Comparison of ENCODE assay signal across 15 cellular contexts in the genomic region with DNA sequence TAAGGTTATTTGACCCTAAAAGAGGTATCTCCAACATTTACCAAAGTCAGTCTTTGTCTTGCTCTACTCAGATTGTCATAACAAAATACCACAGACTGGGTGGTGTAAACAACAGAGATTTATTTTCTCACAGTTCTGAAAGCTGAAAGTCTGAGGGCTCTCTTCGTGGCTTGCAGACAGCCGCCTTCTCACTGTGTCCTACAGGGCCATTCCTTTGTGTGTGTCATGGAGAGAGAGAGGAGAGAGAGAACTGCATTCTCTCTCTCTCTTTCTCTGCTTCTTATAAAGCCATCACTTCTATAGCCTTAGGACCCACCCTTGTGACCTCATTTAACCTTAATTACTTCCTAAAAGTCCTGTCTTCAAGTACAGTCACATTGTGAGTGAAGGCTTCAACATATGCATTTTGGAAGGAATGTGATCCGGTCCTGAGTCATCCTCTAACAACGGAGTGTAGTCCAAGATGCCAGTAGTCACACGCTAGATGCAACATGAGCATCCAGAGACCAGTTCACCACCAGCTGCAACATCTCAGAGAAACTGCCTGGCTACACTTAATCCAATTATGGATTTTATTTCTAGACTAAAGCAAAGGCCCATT.
DNase-seq lines count a peak whose midpoint lies in the region; ATAC-seq, FAIRE-seq and TF ChIP-seq lines count a peak whose summit lies in the region.
"Had no signal": no experiment of that assay in that cellular context is flagged by ENCODE, and none has a peak within 500 bp of the region (broad histone marks: within the 10 kb centered on the region; RNA-seq: fewer than 3 reads in every experiment).

No MANE protein-coding gene starts in this region.

- H3K4me1 Mint-ChIP-seq in natural killer cell treated with Interleukin-12 subunit alpha and Interleukin-12 subunit beta and Interleukin-15 and Interleukin-18, amount 100 ng/mL, for 72 hours (ENCODE audit: low read depth in 2 of 2), result peaks cover 4 to 8% of the 10 kb centered on the region in 2 donors
- no peaks in the 10 kb centered on the region for H3K4me1 Mint-ChIP-seq in T-helper 2 cell treated with Interferon-gamma antibody and Interleukin-4, amounts not matched to agents 5 μg/mL and 100 μg/mL, for 36 hours (ENCODE audit: low read depth)
- no peaks in the 10 kb centered on the region for H3K4me1 Mint-ChIP-seq in activated naive CD8-positive, alpha-beta T cell treated with anti-CD3 and anti-CD28 coated beads, Interleukin-2, amount 50 U/mL, for 24 hours

- peaks cover 23% of the 10 kb centered on the region for H3K36me3 Mint-ChIP-seq in natural killer cell treated with Interleukin-12 subunit alpha and Interleukin-12 subunit beta and Interleukin-15 and Interleukin-18, amount 100 ng/mL, for 72 hours
- no peaks in the 10 kb centered on the region for H3K36me3 Mint-ChIP-seq in T-helper 2 cell treated with Interferon-gamma antibody and Interleukin-4, amounts not matched to agents 5 μg/mL and 100 μg/mL, for 36 hours (ENCODE audit: low read depth)
- H3K36me3 Mint-ChIP-seq in activated naive CD8-positive, alpha-beta T cell treated with anti-CD3 and anti-CD28 coated beads, Interleukin-2, amount 50 U/mL, for 24 hours (ENCODE audit: low read depth), result peaks cover 10% of the 10 kb centered on the region
- H3K36me3 Mint-ChIP-seq: memory B cell had no signal

- H3K27me3 Mint-ChIP-seq in natural killer cell treated with Interleukin-12 subunit alpha and Interleukin-12 subunit beta and Interleukin-15 and Interleukin-18, amount 100 ng/mL, for 72 hours, result no peaks in the 10 kb centered on the region
- H3K27me3 Mint-ChIP-seq in T-helper 2 cell treated with Interferon-gamma antibody and Interleukin-4, amounts not matched to agents 5 μg/mL and 100 μg/mL, for 36 hours (ENCODE audit: low read depth), result no peaks in the 10 kb centered on the region
- no peaks in the 10 kb centered on the region for H3K27me3 Mint-ChIP-seq in activated naive CD8-positive, alpha-beta T cell treated with anti-CD3 and anti-CD28 coated beads, Interleukin-2, amount 50 U/mL, for 24 hours
- H3K27me3 Mint-ChIP-seq: activated CD4-positive, alpha-beta memory T cell treated with anti-CD3 and anti-CD28 coated beads for 36 hours; memory B cell had no signal

- peak; percentile 69 for FAIRE-seq in keratinocyte (lab: Jason Lieb, UNC)
- FAIRE-seq: GM12892, pancreas had no signal

- no peak overlapping the region for H3K27ac Mint-ChIP-seq in natural killer cell treated with Interleukin-12 subunit alpha and Interleukin-12 subunit beta and Interleukin-15 and Interleukin-18, amount 100 ng/mL, for 72 hours
- no peak overlapping the region for H3K27ac Mint-ChIP-seq in T-helper 2 cell treated with Interferon-gamma antibody and Interleukin-4, amounts not matched to agents 5 μg/mL and 100 μg/mL, for 36 hours
- no peak overlapping the region for H3K27ac Mint-ChIP-seq in activated naive CD8-positive, alpha-beta T cell treated with anti-CD3 and anti-CD28 coated beads, Interleukin-2, amount 50 U/mL, for 24 hours
- H3K27ac Mint-ChIP-seq: activated CD4-positive, alpha-beta memory T cell treated with anti-CD3 and anti-CD28 coated beads for 36 hours; activated T-helper 2 cell treated with anti-CD3 and anti-CD28 coated beads, Interferon-gamma antibody, Interleukin-2, Interleukin-4, amounts not matched to agents 10 μg/mL and 5 μg/mL and 100 μg/mL, durations not matched to agents 14 hours and 24 hours and 36 hours; memory B cell had no signal

- no peak overlapping the region for H3K4me2 ChIP-seq in keratinocyte (ENCODE audit: control insufficient read depth, extremely low read depth, insufficient read depth, low read depth, low read length)

- DNase-seq in AG08395 (ENCODE audit: low spot score), result peak; percentile 65
- DNase-seq in HS-27A (ENCODE audit: low read depth), result peak; percentile 57
- peak; percentile 76 for DNase-seq in brain microvascular endothelial cell
- peak; percentile 33 for DNase-seq in keratinocyte (ENCODE audit: low read depth, low spot score)
- DNase-seq in natural killer cell treated with Interleukin-12 subunit alpha and Interleukin-12 subunit beta and Interleukin-15 and Interleukin-18, amount 100 ng/mL, for 72 hours (ENCODE audit: low spot score), result no peak
- DNase-seq in T-helper 2 cell treated with Interferon-gamma antibody and Interleukin-4, amounts not matched to agents 5 μg/mL and 100 μg/mL, for 36 hours (ENCODE audit: low spot score), result no peak
- DNase-seq in activated naive CD8-positive, alpha-beta T cell treated with anti-CD3 and anti-CD28 coated beads, Interleukin-2, amount 50 U/mL, for 24 hours, result no peak
- DNase-seq: activated CD4-positive, alpha-beta memory T cell treated with anti-CD3 and anti-CD28 coated beads for 36 hours; NCI-H1105 treated with DMSO at 0.1 percent for 48 hours; NCI-H510A treated with DMSO at 0.1 percent for 48 hours; pancreas had no signal

- no peaks in the 10 kb centered on the region for H3K4me1 ChIP-seq in keratinocyte (ENCODE audit: control insufficient read depth, extremely low read depth, insufficient read depth, low read length)
- H3K4me1 ChIP-seq: pancreas had no signal

- no peaks in the 10 kb centered on the region for H3K9me3 ChIP-seq in keratinocyte (ENCODE audit: control insufficient read depth, low read depth, low read length)
- H3K9me3 ChIP-seq: pancreas had no signal

- H3K36me3 ChIP-seq in brain microvascular endothelial cell (replicated peaks) (no peaks in the 10 kb centered on the region), keratinocyte (ENCODE audit: control insufficient read depth in 2 of 2, extremely low read depth in 1 of 2, insufficient read depth in 2 of 2, low read length in 2 of 2) (no peaks in the 10 kb centered on the region)
- H3K36me3 ChIP-seq: pancreas had no signal

- H4K20me1 ChIP-seq in keratinocyte (ENCODE audit: control insufficient read depth, extremely low read depth, insufficient read depth, low read length), result no peaks in the 10 kb centered on the region

- H3K9ac ChIP-seq in keratinocyte (ENCODE audit: control insufficient read depth, extremely low read depth, insufficient read depth, low read length), result no peak overlapping the region

- H3K27ac ChIP-seq in brain microvascular endothelial cell (no peak overlapping the region), keratinocyte (ENCODE audit: control insufficient read depth, insufficient read depth, low read length) (no peak overlapping the region)
- H3K27ac ChIP-seq: pancreas had no signal

- H3K4me3 ChIP-seq in brain microvascular endothelial cell (ENCODE audit: low read depth, low read length), result no peak overlapping the region
- H3K4me3 ChIP-seq in keratinocyte (ENCODE audit: control insufficient read depth in 2 of 3, extremely low read depth in 1 of 3, insufficient read depth in 2 of 3, low read depth in 1 of 3, low read length in 3 of 3), result no peak overlapping the region
- H3K4me3 ChIP-seq: pancreas had no signal

- no peak for ATAC-seq in natural killer cell treated with Interleukin-12 subunit alpha and Interleukin-12 subunit beta and Interleukin-15 and Interleukin-18, amount 100 ng/mL, for 72 hours
- no peak for ATAC-seq in activated naive CD8-positive, alpha-beta T cell treated with anti-CD3 and anti-CD28 coated beads, Interleukin-2, amount 50 U/mL, for 24 hours
- no peak for ATAC-seq in GM19351 (IDR thresholded peaks at IDR 0.05; ENCODE audit: unreplicated experiment)
- ATAC-seq: pancreas had no signal

- in situ Hi-C loops in brain microvascular endothelial cell (cut with HindIII; ENCODE audit: low pct_ligation_motif_present, low sequenced_read_pairs), result no loop called here

- no peak overlapping the region for H3K4me3 Mint-ChIP-seq in natural killer cell treated with Interleukin-12 subunit alpha and Interleukin-12 subunit beta and Interleukin-15 and Interleukin-18, amount 100 ng/mL, for 72 hours
- no peak overlapping the region for H3K4me3 Mint-ChIP-seq in T-helper 2 cell treated with Interferon-gamma antibody and Interleukin-4, amounts not matched to agents 5 μg/mL and 100 μg/mL, for 36 hours
- H3K4me3 Mint-ChIP-seq in activated naive CD8-positive, alpha-beta T cell treated with anti-CD3 and anti-CD28 coated beads, Interleukin-2, amount 50 U/mL, for 24 hours, result no peak overlapping the region
- H3K4me3 Mint-ChIP-seq: activated CD4-positive, alpha-beta memory T cell treated with anti-CD3 and anti-CD28 coated beads for 36 hours; memory B cell had no signal

- dilution Hi-C loops in keratinocyte (cut with MboI; ENCODE audit: extremely low pct_ligation_motif_present, low sequenced_read_pairs), result no loop called here

- TF ChIP-seq CTCF in brain microvascular endothelial cell (IDR thresholded peaks at IDR 0.05; ENCODE audit: low read depth, low read length, missing control alignments), result no peak
- no peak for TF ChIP-seq CTCF in keratinocyte (optimal IDR thresholded peaks at IDR 0.05 in 1 of 3, IDR thresholded peaks at IDR 0.05 in 1 of 3, conservative IDR thresholded peaks at IDR 0.05 in 1 of 3; ENCODE audit: extremely low read depth in 1 of 3, insufficient read depth in 2 of 3, low read length in 3 of 3)

- H3K9me1 ChIP-seq in keratinocyte (ENCODE audit: control insufficient read depth, extremely low read depth, insufficient read depth, low read length), result no peaks in the 10 kb centered on the region

- no peaks in the 10 kb centered on the region for H3K27me3 ChIP-seq in brain microvascular endothelial cell (replicated peaks)
- H3K27me3 ChIP-seq in keratinocyte (ENCODE audit: control insufficient read depth, extremely low read depth, insufficient read depth, low read length), result no peaks in the 10 kb centered on the region
- H3K27me3 ChIP-seq: pancreas had no signal

- H2AFZ ChIP-seq in keratinocyte (ENCODE audit: control insufficient read depth, low read length), result no peak overlapping the region

- no peaks in the 10 kb centered on the region for H3K79me2 ChIP-seq in keratinocyte (ENCODE audit: control insufficient read depth, insufficient read depth, low read length)

- no peaks in the 10 kb centered on the region for H3K9me3 Mint-ChIP-seq in natural killer cell treated with Interleukin-12 subunit alpha and Interleukin-12 subunit beta and Interleukin-15 and Interleukin-18, amount 100 ng/mL, for 72 hours
- H3K9me3 Mint-ChIP-seq in T-helper 2 cell treated with Interferon-gamma antibody and Interleukin-4, amounts not matched to agents 5 μg/mL and 100 μg/mL, for 36 hours, result peaks cover 7% of the 10 kb centered on the region
- peaks cover 7% of the 10 kb centered on the region for H3K9me3 Mint-ChIP-seq in activated naive CD8-positive, alpha-beta T cell treated with anti-CD3 and anti-CD28 coated beads, Interleukin-2, amount 50 U/mL, for 24 hours

Comparison
In these comparisons a context has a peak if more than half of its experiments do, and no peak if none do; other contexts are left out.
1. DNase-seq: peak in AG08395 (single experiment), HS-27A (single experiment), brain microvascular endothelial cell (single experiment) and keratinocyte (single experiment); none in natural killer cell treated with Interleukin-12 subunit alpha and Interleukin-12 subunit beta and Interleukin-15 and Interleukin-18, amount 100 ng/mL, for 72 hours (single experiment), T-helper 2 cell treated with Interferon-gamma antibody and Interleukin-4, amounts not matched to agents 5 μg/mL and 100 μg/mL, for 36 hours (single experiment) and activated naive CD8-positive, alpha-beta T cell treated with anti-CD3 and anti-CD28 coated beads, Interleukin-2, amount 50 U/mL, for 24 hours (single experiment).